Comparison of ENCODE assay signal across 26 cellular contexts in the genomic region with DNA sequence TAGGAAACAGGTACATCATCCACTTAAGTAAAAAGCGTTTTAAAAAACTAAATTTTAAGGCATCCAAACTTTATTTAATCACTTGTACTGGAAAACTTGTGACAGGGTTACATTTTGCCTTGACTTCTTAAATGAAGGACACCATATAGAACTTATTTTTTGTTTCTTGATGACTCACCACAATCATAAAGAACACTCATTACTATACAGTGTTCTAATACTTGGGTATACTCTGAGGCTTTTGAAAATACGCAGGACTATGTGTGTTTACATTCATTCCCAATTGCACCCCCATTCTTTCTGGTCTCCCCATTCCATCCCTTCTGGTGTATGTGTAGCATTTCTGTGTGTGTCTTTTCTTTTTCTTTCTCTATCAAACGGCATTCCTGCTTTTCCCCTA.
"Had no signal": no experiment of that assay in that cellular context is flagged by ENCODE, and none has a peak within 500 bp of the region (broad histone marks: within the 10 kb centered on the region; RNA-seq: fewer than 3 reads in every experiment).

No MANE protein-coding gene starts in this region.

- DNase-seq: activated B cell treated with CpG ODN at 0.5 μM for 24 hours; activated CD4-positive, alpha-beta T cell treated with anti-CD3 and anti-CD28 coated beads for 4 hours; activated CD8-positive, alpha-beta memory T cell treated with anti-CD3 and anti-CD28 coated beads, Interleukin-2, amount 50 U/mL, for 48 hours; activated effector memory CD4-positive, alpha-beta T cell treated with anti-CD3 and anti-CD28 coated beads, Interleukin-2, amount 50 U/mL, for 16 hours; activated T-cell treated with anti-CD3 and anti-CD28 coated beads, Interleukin-2, amount 50 U/mL, for 48 hours; adrenal gland; brain microvascular endothelial cell; caudate nucleus; effector memory CD4-positive, alpha-beta T cell; esophagus squamous epithelium; gastrocnemius medialis; hippocampal formation; islet precursor cell; left cardiac atrium; midbrain; right cardiac atrium; stimulated activated CD4-positive, alpha-beta T cell treated with anti-CD3 and anti-CD28 coated beads, Interleukin-4, amount 100 ng/mL, for 24 hours; stimulated activated naive CD8-positive, alpha-beta T cell treated with anti-CD3 and anti-CD28 coated beads, Interleukin-15, Interleukin-2, amounts not matched to agents 100 U/mL and 50 U/mL, for 24 hours; T-helper 9 cell; upper lobe of left lung had no signal

- H3K9me3 Mint-ChIP-seq: activated B cell treated with CpG ODN at 0.5 μM for 24 hours; activated naive CD4-positive, alpha-beta T cell treated with anti-CD3 and anti-CD28 coated beads, Interleukin-2, amount 50 U/mL, for 24 hours; dendritic cell treated with granulocyte-macrophage colony-stimulating factor and Interleukin-4, amounts not matched to agents 40 ng/mL and 50 ng/mL, for 4 days; nephron had no signal

- H3K27ac Mint-ChIP-seq: activated B cell treated with CpG ODN at 0.5 μM for 24 hours; activated naive CD4-positive, alpha-beta T cell treated with anti-CD3 and anti-CD28 coated beads, Interleukin-2, amount 50 U/mL, for 24 hours; dendritic cell treated with granulocyte-macrophage colony-stimulating factor and Interleukin-4, amounts not matched to agents 40 ng/mL and 50 ng/mL, for 4 days; nephron had no signal

- H3K9ac ChIP-seq: parathyroid adenoma had no signal

- H3K27me3 Mint-ChIP-seq: activated B cell treated with CpG ODN at 0.5 μM for 24 hours; activated naive CD4-positive, alpha-beta T cell treated with anti-CD3 and anti-CD28 coated beads, Interleukin-2, amount 50 U/mL, for 24 hours; dendritic cell treated with granulocyte-macrophage colony-stimulating factor and Interleukin-4, amounts not matched to agents 40 ng/mL and 50 ng/mL, for 4 days had no signal

- H2AFZ ChIP-seq: parathyroid adenoma had no signal

- H3K4me3 Mint-ChIP-seq: activated B cell treated with CpG ODN at 0.5 μM for 24 hours; activated naive CD4-positive, alpha-beta T cell treated with anti-CD3 and anti-CD28 coated beads, Interleukin-2, amount 50 U/mL, for 24 hours; dendritic cell treated with granulocyte-macrophage colony-stimulating factor and Interleukin-4, amounts not matched to agents 40 ng/mL and 50 ng/mL, for 4 days; nephron had no signal

- H3K4me1 ChIP-seq: ascending aorta, parathyroid adenoma had no signal

- H3K4me1 Mint-ChIP-seq: nephron had no signal

- ATAC-seq: gastrocnemius medialis; right cardiac atrium; stimulated activated naive CD8-positive, alpha-beta T cell treated with anti-CD3 and anti-CD28 coated beads, Interleukin-15, Interleukin-2, amounts not matched to agents 100 U/mL and 50 U/mL, for 24 hours had no signal

- H3K27ac ChIP-seq: adrenal gland, ascending aorta, brain microvascular endothelial cell, esophagus squamous epithelium, gastrocnemius medialis, parathyroid adenoma, SK-N-MC, upper lobe of left lung had no signal

- H3K9me3 ChIP-seq: adrenal gland, ascending aorta, esophagus squamous epithelium, gastrocnemius medialis, upper lobe of left lung had no signal

- H3K4me3 ChIP-seq: adrenal gland, ascending aorta, esophagus squamous epithelium, gastrocnemius medialis, SK-N-MC, upper lobe of left lung had no signal

- H3K36me3 ChIP-seq: adrenal gland, brain microvascular endothelial cell, gastrocnemius medialis, upper lobe of left lung had no signal

- H3K27me3 ChIP-seq: adrenal gland, ascending aorta, brain microvascular endothelial cell, esophagus squamous epithelium, gastrocnemius medialis, upper lobe of left lung had no signal
